ENCODE assay signal across 1 cellular context in genomic region chr6:35955521-35955920, GRCh38.
TF ChIP-seq lines count a peak whose summit lies in the region.

No MANE protein-coding gene starts in this region.

TF ChIP-seq in endothelial cell of umbilical vein, 7 proteins besides CTCF, POLR2A, EP300 and RAD21:
- TF ChIP-seq MAX (IDR thresholded peaks at IDR 0.05; ENCODE audit: insufficient read depth, insufficient read length) = no peak
- no peak for TF ChIP-seq MYC (IDR thresholded peaks at IDR 0.05; ENCODE audit: low read depth, low read length)
- TF ChIP-seq FOS (IDR thresholded peaks at IDR 0.05; ENCODE audit: borderline replicate concordance, insufficient read depth, low read length) = no peak
- TF ChIP-seq JUN (IDR thresholded peaks at IDR 0.05; ENCODE audit: borderline replicate concordance, insufficient read depth, insufficient read length, low read depth) = no peak
- TF ChIP-seq GATA2 (IDR thresholded peaks at IDR 0.05; ENCODE audit: insufficient read depth, insufficient read length, low read depth, low read length) = no peak
- no peak for TF ChIP-seq EZH2 (IDR thresholded peaks at IDR 0.05; ENCODE audit: borderline replicate concordance, low read depth, low read length, severe bottlenecking)
- no peak for TF ChIP-seq POLR2AphosphoS5 (IDR thresholded peaks at IDR 0.05; ENCODE audit: insufficient read depth, low read depth, low read length)
